ENCODE assay signal across 18 cellular contexts in genomic region chr10:46079831-46080585, GRCh38. TPM values are rescaled to one million over a fixed set of nuclear protein-coding genes. Genes with fewer than 3 reads are reported as not detected.
DNase-seq lines count a peak whose midpoint lies in the region; ATAC-seq and TF ChIP-seq lines count a peak whose summit lies in the region.
"Had no signal": no experiment of that assay in that cellular context is flagged by ENCODE, and none has a peak within 500 bp of the region (broad histone marks: within the 10 kb centered on the region; RNA-seq: fewer than 3 reads in every experiment).

No MANE protein-coding gene starts in this region.

- no peaks in the 10 kb centered on the region for H3K9me3 Mint-ChIP-seq in natural killer cell
- no peaks in the 10 kb centered on the region for H3K9me3 Mint-ChIP-seq in natural killer cell treated with Interleukin-12 subunit alpha and Interleukin-12 subunit beta and Interleukin-15 and Interleukin-18, amount 100 ng/mL, for 72 hours
- H3K9me3 Mint-ChIP-seq: activated naive CD4-positive, alpha-beta T cell treated with anti-CD3 and anti-CD28 coated beads, Interleukin-2, amount 50 U/mL, for 24 hours; T-cell had no signal

- H3K36me3 Mint-ChIP-seq in natural killer cell, result no peaks in the 10 kb centered on the region
- no peaks in the 10 kb centered on the region for H3K36me3 Mint-ChIP-seq in natural killer cell treated with Interleukin-12 subunit alpha and Interleukin-12 subunit beta and Interleukin-15 and Interleukin-18, amount 100 ng/mL, for 72 hours
- H3K36me3 Mint-ChIP-seq: activated naive CD4-positive, alpha-beta T cell treated with anti-CD3 and anti-CD28 coated beads, Interleukin-2, amount 50 U/mL, for 24 hours; T-cell had no signal

- TF ChIP-seq CTCF in natural killer cell (IDR thresholded peaks at IDR 0.05) (no peak), OCI-LY7 (conservative IDR thresholded peaks at IDR 0.05; ENCODE audit: low read length) (peak; percentile 29; the same call in 1 of the 2 replicates), esophagus muscularis mucosa (IDR thresholded peaks at IDR 0.05) (no peak), upper lobe of right lung (IDR thresholded peaks at IDR 0.05) (no peak), Peyer's patch (IDR thresholded peaks at IDR 0.05) (no peak)

- H2AFZ ChIP-seq in OCI-LY7 (ENCODE audit: low read length) (peak overlapping the region; percentile 96), Karpas-422 (ENCODE audit: low read length) (no peak overlapping the region)

- intact Hi-C loops in natural killer cell (cut with micrococcal nuclease) (no loop called here), OCI-LY7 (cut with micrococcal nuclease; ENCODE audit: unreplicated experiment) (no loop called here), esophagus muscularis mucosa (cut with DNase I) (no loop called here), upper lobe of right lung (cut with DNase I) (no loop called here)

- H3K27ac Mint-ChIP-seq in natural killer cell, result peak overlapping the region in 1 of 2 donors; percentile 65
- H3K27ac Mint-ChIP-seq in natural killer cell treated with Interleukin-12 subunit alpha and Interleukin-12 subunit beta and Interleukin-15 and Interleukin-18, amount 100 ng/mL, for 72 hours, result no peak overlapping the region
- H3K27ac Mint-ChIP-seq: activated naive CD4-positive, alpha-beta T cell treated with anti-CD3 and anti-CD28 coated beads, Interleukin-2, amount 50 U/mL, for 24 hours had no signal

- no TSS peak for BruUV-seq in OCI-LY7 (replicated peaks; lab: Mats Ljungman, UMichigan)

- no peak for TF ChIP-seq EP300 in esophagus muscularis mucosa (IDR thresholded peaks at IDR 0.05)

- no peaks in the 10 kb centered on the region for H3K79me2 ChIP-seq in OCI-LY7 (ENCODE audit: insufficient read depth, low read depth, low read length)
- no peaks in the 10 kb centered on the region for H3K79me2 ChIP-seq in Karpas-422 (ENCODE audit: low read length)

- H3K4me3 Mint-ChIP-seq in natural killer cell, result peak overlapping the region; percentile 43
- no peak overlapping the region for H3K4me3 Mint-ChIP-seq in natural killer cell treated with Interleukin-12 subunit alpha and Interleukin-12 subunit beta and Interleukin-15 and Interleukin-18, amount 100 ng/mL, for 72 hours
- H3K4me3 Mint-ChIP-seq: activated naive CD4-positive, alpha-beta T cell treated with anti-CD3 and anti-CD28 coated beads, Interleukin-2, amount 50 U/mL, for 24 hours; T-cell had no signal

- peak in 2 of 3 donors; percentile 47 to 69 for ATAC-seq in natural killer cell
- no peak for ATAC-seq in natural killer cell treated with Interleukin-12 subunit alpha and Interleukin-12 subunit beta and Interleukin-15 and Interleukin-18, amount 100 ng/mL, for 72 hours
- peak; percentile 74 for ATAC-seq in upper lobe of right lung
- ATAC-seq: A549; naive thymus-derived CD8-positive, alpha-beta T cell; T-cell had no signal

- peaks cover 10% of the 10 kb centered on the region for H3K4me1 ChIP-seq in OCI-LY7 (ENCODE audit: insufficient read depth, low read length, poor library complexity, severe bottlenecking)
- no peaks in the 10 kb centered on the region for H3K4me1 ChIP-seq in esophagus muscularis mucosa
- no peaks in the 10 kb centered on the region for H3K4me1 ChIP-seq in upper lobe of right lung
- H3K4me1 ChIP-seq in Karpas-422 (ENCODE audit: low read length), result no peaks in the 10 kb centered on the region
- H3K4me1 ChIP-seq in Peyer's patch, result no peaks in the 10 kb centered on the region
- H3K4me1 ChIP-seq: A549 had no signal

- H3K4me3 ChIP-seq in OCI-LY7 (ENCODE audit: low read depth, low read length, poor library complexity, severe bottlenecking) (no peak overlapping the region), esophagus muscularis mucosa (no peak overlapping the region), upper lobe of right lung (no peak overlapping the region), Karpas-422 (ENCODE audit: low read length) (no peak overlapping the region), Peyer's patch (no peak overlapping the region)
- H3K4me3 ChIP-seq: A549, MG63 had no signal

- H3K9ac ChIP-seq in Karpas-422 (ENCODE audit: low read length), result no peak overlapping the region

- H3K27me3 ChIP-seq in esophagus muscularis mucosa, result no peaks in the 10 kb centered on the region
- H3K27me3 ChIP-seq in upper lobe of right lung, result no peaks in the 10 kb centered on the region
- H3K27me3 ChIP-seq in Karpas-422 (ENCODE audit: low read length), result no peaks in the 10 kb centered on the region
- H3K27me3 ChIP-seq in Peyer's patch, result no peaks in the 10 kb centered on the region
- H3K27me3 ChIP-seq: MG63 had no signal

- H3K4me2 ChIP-seq in OCI-LY7 (ENCODE audit: low read length) (peak overlapping the region; percentile 13; the same call in 1 of the 2 replicates), Karpas-422 (ENCODE audit: low read depth, low read length, poor library complexity, severe bottlenecking) (no peak overlapping the region)
- H3K4me2 ChIP-seq: A549 had no signal

- H3K9me2 ChIP-seq in OCI-LY7 (ENCODE audit: insufficient read depth, low read length), result no peaks in the 10 kb centered on the region
- no peaks in the 10 kb centered on the region for H3K9me2 ChIP-seq in Karpas-422 (replicated peaks; ENCODE audit: insufficient read depth, low read length)

- WGBS in esophagus muscularis mucosa, result 76% methylated on average over 4 of the region's 4 CpGs

- peaks cover 0 to 3% of the 10 kb centered on the region in 2 donors for H3K27me3 Mint-ChIP-seq in natural killer cell (ENCODE audit: low read depth in 2 of 2)
- no peaks in the 10 kb centered on the region for H3K27me3 Mint-ChIP-seq in natural killer cell treated with Interleukin-12 subunit alpha and Interleukin-12 subunit beta and Interleukin-15 and Interleukin-18, amount 100 ng/mL, for 72 hours
- H3K27me3 Mint-ChIP-seq: activated naive CD4-positive, alpha-beta T cell treated with anti-CD3 and anti-CD28 coated beads, Interleukin-2, amount 50 U/mL, for 24 hours; naive thymus-derived CD8-positive, alpha-beta T cell; T-cell had no signal

- POLR2A ChIA-PET in OCI-LY7 (lab: Charles Lee), result no interaction called here

- H3K4me1 Mint-ChIP-seq in natural killer cell, result peaks cover 0 to 42% of the 10 kb centered on the region in 2 donors
- H3K4me1 Mint-ChIP-seq in natural killer cell treated with Interleukin-12 subunit alpha and Interleukin-12 subunit beta and Interleukin-15 and Interleukin-18, amount 100 ng/mL, for 72 hours (ENCODE audit: low read depth in 2 of 2), result peaks cover 22 to 38% of the 10 kb centered on the region in 2 donors

- TF ChIP-seq POLR2A in esophagus muscularis mucosa (IDR thresholded peaks at IDR 0.05; ENCODE audit: low read depth) (no peak), Peyer's patch (IDR thresholded peaks at IDR 0.05) (no peak)

- H3K9me3 ChIP-seq in OCI-LY7 (ENCODE audit: low read length) (no peaks in the 10 kb centered on the region), esophagus muscularis mucosa (no peaks in the 10 kb centered on the region), upper lobe of right lung (no peaks in the 10 kb centered on the region), Karpas-422 (ENCODE audit: low read length) (no peaks in the 10 kb centered on the region), Peyer's patch (no peaks in the 10 kb centered on the region)
- H3K9me3 ChIP-seq: A549, MG63 had no signal

- H3K27ac ChIP-seq in OCI-LY7 (ENCODE audit: low read depth, low read length, poor library complexity, severe bottlenecking), result peak overlapping the region; percentile 23
- no peak overlapping the region for H3K27ac ChIP-seq in esophagus muscularis mucosa (replicated peaks in 1 of 4)
- peak overlapping the region; percentile 19 for H3K27ac ChIP-seq in upper lobe of right lung
- no peak overlapping the region for H3K27ac ChIP-seq in Karpas-422 (ENCODE audit: low read length)
- no peak overlapping the region for H3K27ac ChIP-seq in Peyer's patch
- H3K27ac ChIP-seq: A549 had no signal

- H4K20me1 ChIP-seq in OCI-LY7 (ENCODE audit: insufficient read depth, low read length), result no peaks in the 10 kb centered on the region
- H4K20me1 ChIP-seq in Karpas-422 (ENCODE audit: insufficient read depth, low read depth, low read length), result no peaks in the 10 kb centered on the region

- CTCF ChIA-PET in OCI-LY7 (lab: Charles Lee; ENCODE audit: unreplicated experiment), result no interaction called here

- H3K36me3 ChIP-seq in OCI-LY7 (ENCODE audit: insufficient read depth, low read length), result no peaks in the 10 kb centered on the region
- no peaks in the 10 kb centered on the region for H3K36me3 ChIP-seq in esophagus muscularis mucosa
- no peaks in the 10 kb centered on the region for H3K36me3 ChIP-seq in upper lobe of right lung
- H3K36me3 ChIP-seq in Karpas-422 (ENCODE audit: insufficient read depth, low read length), result no peaks in the 10 kb centered on the region
- H3K36me3 ChIP-seq in Peyer's patch, result no peaks in the 10 kb centered on the region
- H3K36me3 ChIP-seq: MG63 had no signal

- DNase-seq in natural killer cell (no peak), OCI-LY7 (ENCODE audit: low spot score) (peak; percentile 47), esophagus muscularis mucosa (ENCODE audit: extremely low spot score) (peak; percentile 79), upper lobe of right lung (no peak), NCI-H345 treated with DMSO at 0.1 percent for 48 hours (lab: John Stamatoyannopoulos, UW; ENCODE audit: unreplicated experiment) (no peak), Karpas-422 (no peak), Peyer's patch (no peak)
- DNase-seq in natural killer cell treated with Interleukin-12 subunit alpha and Interleukin-12 subunit beta and Interleukin-15 and Interleukin-18, amount 100 ng/mL, for 72 hours (ENCODE audit: low spot score), result no peak
- DNase-seq: MG63; naive thymus-derived CD8-positive, alpha-beta T cell; NCI-H2227 treated with DMSO at 0.1 percent for 48 hours; retina; stimulated activated CD4-positive, alpha-beta T cell treated with anti-CD3 and anti-CD28 coated beads, Interleukin-1b, Interleukin-23, amount 100 ng/mL, for 48 hours; T-cell had no signal

RNA-seq across cellular contexts. Expression of gene MSMB, which starts 33.9 kb away (rescaled TPM):
- not detected for total RNA-seq in natural killer cell
- total RNA-seq in natural killer cell treated with Interleukin-12 subunit alpha and Interleukin-12 subunit beta and Interleukin-15 and Interleukin-18, amount 100 ng/mL, for 72 hours, result not detected
- not detected in 2 replicates for total RNA-seq in OCI-LY7 (2014; rRNA removed; shearing (Covaris generic))
- not detected in 2 replicates for total RNA-seq in OCI-LY7 (2022)
- total RNA-seq in esophagus muscularis mucosa, result not detected
- not detected for total RNA-seq in upper lobe of right lung
- total RNA-seq in Karpas-422 (2014; rRNA removed; shearing (Covaris generic); ENCODE audit: low replicate concordance), result not detected in 2 replicates
- not detected for total RNA-seq in Peyer's patch
- total RNA-seq: liver; naive thymus-derived CD8-positive, alpha-beta T cell; T-cell; temporal lobe had no signal

RNA-seq across cellular contexts. Expression of gene NCOA4, which starts 49.6 kb away (rescaled TPM):
- total RNA-seq in natural killer cell (100 to 1,000 TPM in 2 of 3 donors, 10 to 100 TPM in 1; 88.4 to 104 (median 103) TPM), OCI-LY7 (2022) (71.1 and 72.4 TPM in 2 replicates), esophagus muscularis mucosa (100 to 1,000 TPM; 147 to 170 (median 157) TPM), upper lobe of right lung (187 TPM), Peyer's patch (100 to 1,000 TPM; 110 to 351 (median 184) TPM)
- 100 to 1,000 TPM; 101 to 129 TPM for total RNA-seq in natural killer cell treated with Interleukin-12 subunit alpha and Interleukin-12 subunit beta and Interleukin-15 and Interleukin-18, amount 100 ng/mL, for 72 hours
- total RNA-seq in OCI-LY7 (2014; rRNA removed; shearing (Covaris generic)), result 78.8 and 100.0 TPM in 2 replicates
- total RNA-seq in Karpas-422 (2014; rRNA removed; shearing (Covaris generic); ENCODE audit: low replicate concordance), result 81.1 and 116 TPM in 2 replicates

Comparison
In these comparisons a context has a peak if more than half of its experiments do, and no peak if none do; other contexts are left out.
1. ATAC-seq: peak in natural killer cell (2 of 3) and upper lobe of right lung (single experiment); none in natural killer cell treated with Interleukin-12 subunit alpha and Interleukin-12 subunit beta and Interleukin-15 and Interleukin-18, amount 100 ng/mL, for 72 hours (0 of 2).
2. DNase-seq: peak in OCI-LY7 (single experiment) and esophagus muscularis mucosa (single experiment); none in natural killer cell (single experiment), natural killer cell treated with Interleukin-12 subunit alpha and Interleukin-12 subunit beta and Interleukin-15 and Interleukin-18, amount 100 ng/mL, for 72 hours (single experiment), upper lobe of right lung (single experiment), NCI-H345 treated with DMSO at 0.1 percent for 48 hours (single experiment), Karpas-422 (single experiment) and Peyer's patch (0 of 3).
3. H3K27ac ChIP-seq: peak in OCI-LY7 (single experiment) and upper lobe of right lung (single experiment); none in esophagus muscularis mucosa (0 of 4), Karpas-422 (single experiment) and Peyer's patch (0 of 4).